Comparison of ENCODE assay signal across 22 cellular contexts in the genomic region with DNA sequence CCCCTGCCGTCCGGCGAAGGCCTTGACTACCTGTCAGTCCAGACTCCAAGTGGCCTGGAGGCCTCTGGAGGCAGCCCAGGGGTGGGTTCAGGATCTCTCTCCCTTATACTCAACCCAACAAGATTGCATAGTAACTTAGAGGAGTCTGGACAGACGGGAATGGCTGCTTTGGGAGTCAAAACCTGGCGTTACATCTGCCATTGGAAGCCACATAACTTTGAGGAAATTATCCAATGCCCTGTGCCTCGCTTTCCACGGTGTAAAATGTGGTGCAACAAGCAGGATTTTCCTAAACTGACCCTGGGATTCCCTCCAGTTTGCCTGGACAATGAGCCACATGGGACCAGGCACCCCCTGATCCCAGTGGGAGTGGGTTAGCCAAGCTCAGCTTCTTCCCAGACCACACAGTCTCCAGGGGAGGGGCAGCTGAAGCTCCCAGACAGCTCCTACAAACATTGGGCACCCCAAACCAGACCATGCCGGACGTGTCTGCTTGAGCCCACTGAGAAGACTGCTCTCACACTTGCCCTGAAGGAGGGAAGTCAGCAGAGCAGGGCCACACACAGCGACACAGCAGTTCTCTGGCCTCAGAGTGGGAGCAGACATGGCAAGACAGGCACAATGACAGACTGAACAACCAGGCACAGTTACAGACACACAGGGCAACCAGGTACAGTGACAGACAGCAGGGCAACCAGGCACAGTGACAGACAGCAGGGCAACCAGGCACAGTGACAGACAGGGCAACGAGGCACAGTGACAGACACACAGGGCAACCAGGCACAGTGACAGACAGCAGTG.
DNase-seq lines count a peak whose midpoint lies in the region; ATAC-seq and TF ChIP-seq lines count a peak whose summit lies in the region.
"Had no signal": no experiment of that assay in that cellular context is flagged by ENCODE, and none has a peak within 500 bp of the region (broad histone marks: within the 10 kb centered on the region; RNA-seq: fewer than 3 reads in every experiment).

No MANE protein-coding gene starts in this region.

- no peak for TF ChIP-seq CTCF in right atrium auricular region (IDR thresholded peaks at IDR 0.05)
- no peak for TF ChIP-seq CTCF in osteocyte (IDR thresholded peaks at IDR 0.05)
- TF ChIP-seq CTCF in vagina (IDR thresholded peaks at IDR 0.05): no peak

- H3K27ac ChIP-seq in right atrium auricular region: no peak overlapping the region
- no peak overlapping the region for H3K27ac ChIP-seq in vagina
- H3K27ac ChIP-seq: KMS-11, PC-9 had no signal

- H3K4me1 ChIP-seq in right atrium auricular region (no peaks in the 10 kb centered on the region), vagina (no peaks in the 10 kb centered on the region)
- H3K4me1 ChIP-seq: Caco-2 had no signal

- H3K9me3 ChIP-seq in right atrium auricular region (peaks cover 5 to 19% of the 10 kb centered on the region in 2 donors), vagina (peaks cover 9% of the 10 kb centered on the region)

- no peak for TF ChIP-seq POLR2A in vagina (IDR thresholded peaks at IDR 0.05)

- H3K36me3 ChIP-seq in right atrium auricular region (no peaks in the 10 kb centered on the region), vagina (no peaks in the 10 kb centered on the region)
- H3K36me3 ChIP-seq: BLaER1 treated with 17β-estradiol and CSF1 and Interleukin-3, amounts not matched to agents 10 nM and 100 nM had no signal

- intact Hi-C loops in left ventricle myocardium superior (cut with micrococcal nuclease) (no loop called here), vagina (cut with DNase I) (no loop called here)

- H3K27me3 ChIP-seq in right atrium auricular region (no peaks in the 10 kb centered on the region), vagina (no peaks in the 10 kb centered on the region)
- H3K27me3 ChIP-seq: BLaER1 treated with 17β-estradiol and CSF1 and Interleukin-3, amounts not matched to agents 10 nM and 100 nM had no signal

- H3K36me3 Mint-ChIP-seq in osteocyte (ENCODE audit: unreplicated experiment): peaks cover 2% of the 10 kb centered on the region

- H3K9me3 Mint-ChIP-seq in osteocyte (ENCODE audit: unreplicated experiment): peaks cover 16% of the 10 kb centered on the region

- DNase-seq in right atrium auricular region (ENCODE audit: low spot score) (peak; percentile 48), left ventricle myocardium superior (no peak), iPS-NIHi7 (ENCODE audit: extremely low spot score) (peak; percentile 3), osteocyte (ENCODE audit: extremely low spot score, unreplicated experiment) (peak; percentile 77), vagina (ENCODE audit: extremely low spot score in 2 of 2) (peak; percentile 67 to 88), DMS79 (lab: John Stamatoyannopoulos, UW) (no peak)
- DNase-seq in stimulated activated CD4-positive, alpha-beta T cell treated with anti-CD3 and anti-CD28 coated beads, Interleukin-1b, Interleukin-23, amount 100 ng/mL, for 48 hours: no peak
- DNase-seq: CD4-positive, alpha-beta memory T cell; DMS 273 treated with DMSO at 0.1 percent for 48 hours; GOT3; IMR-90; NCI-H1092 treated with DMSO at 0.1 percent for 48 hours; NCI-H1436 treated with DMSO at 0.1 percent for 48 hours; NCI-H1930; NCI-H748 treated with DMSO at 0.1 percent for 48 hours; PC-9; RPMI8226; SHP77 had no signal

- H3K27me3 Mint-ChIP-seq in osteocyte (ENCODE audit: unreplicated experiment): peaks cover 2% of the 10 kb centered on the region
- H3K27me3 Mint-ChIP-seq: CD4-positive, alpha-beta memory T cell had no signal

- H3K4me3 ChIP-seq in right atrium auricular region: no peak overlapping the region
- no peak overlapping the region for H3K4me3 ChIP-seq in vagina
- H3K4me3 ChIP-seq: BLaER1 treated with 17β-estradiol and CSF1 and Interleukin-3, amounts not matched to agents 10 nM and 100 nM; PC-9 had no signal

- no peak overlapping the region for H3K27ac Mint-ChIP-seq in osteocyte (ENCODE audit: unreplicated experiment)
- H3K27ac Mint-ChIP-seq: CD4-positive, alpha-beta memory T cell had no signal

- H3K4me3 Mint-ChIP-seq in osteocyte (ENCODE audit: unreplicated experiment): no peak overlapping the region
- H3K4me3 Mint-ChIP-seq: CD4-positive, alpha-beta memory T cell had no signal

- no peaks in the 10 kb centered on the region for H3K4me1 Mint-ChIP-seq in osteocyte (ENCODE audit: unreplicated experiment)
- H3K4me1 Mint-ChIP-seq: CD4-positive, alpha-beta memory T cell had no signal

- no peak for ATAC-seq in left ventricle myocardium superior
- ATAC-seq in GM19324 (IDR thresholded peaks at IDR 0.05; ENCODE audit: low FRiP score, unreplicated experiment): no peak

Comparison
In these comparisons a context has a peak if more than half of its experiments do, and no peak if none do; other contexts are left out.
1. DNase-seq: peak in right atrium auricular region (single experiment), iPS-NIHi7 (single experiment), osteocyte (single experiment) and vagina (2 of 2); none in left ventricle myocardium superior (single experiment), DMS79 (single experiment) and stimulated activated CD4-positive, alpha-beta T cell treated with anti-CD3 and anti-CD28 coated beads, Interleukin-1b, Interleukin-23, amount 100 ng/mL, for 48 hours (single experiment).